ENCODE assay signal across 12 cellular contexts in the genomic region with DNA sequence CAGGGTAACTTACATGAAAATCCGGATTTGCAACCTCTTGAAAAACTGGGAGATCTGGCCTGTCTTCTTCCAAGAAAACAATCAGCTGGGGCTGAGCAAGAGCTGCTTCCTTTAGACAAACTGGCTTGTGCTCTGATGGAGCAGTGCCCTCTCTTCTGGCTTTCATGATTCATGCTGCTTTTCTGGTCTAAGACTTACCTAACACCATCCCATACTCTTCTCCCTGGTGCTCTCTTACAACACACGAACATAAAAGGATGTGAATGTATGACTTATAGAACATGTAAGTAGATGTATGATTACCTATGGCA. TPM values are rescaled to one million over a fixed set of nuclear protein-coding genes. Genes with fewer than 3 reads are reported as not detected.
DNase-seq lines count a peak whose midpoint lies in the region; ATAC-seq, FAIRE-seq and TF ChIP-seq lines count a peak whose summit lies in the region.
"Had no signal": no experiment of that assay in that cellular context is flagged by ENCODE, and none has a peak within 500 bp of the region (broad histone marks: within the 10 kb centered on the region; RNA-seq: fewer than 3 reads in every experiment).

No MANE protein-coding gene starts in this region.

- H3K9ac ChIP-seq in PC-3 (ENCODE audit: low read length) (no peak overlapping the region), trophoblast cell (ENCODE audit: low read length) (no peak overlapping the region), HepG2 (ENCODE audit: insufficient read depth, low read depth, low read length) (no peak overlapping the region)

- H3K4me1 ChIP-seq in PC-3 (ENCODE audit: insufficient read depth, low read length) (peaks cover 59% of the 10 kb centered on the region), trophoblast cell (ENCODE audit: control insufficient read depth in 1 of 2, insufficient read depth in 2 of 2, low read length in 2 of 2) (peaks cover 4 to 6% of the 10 kb centered on the region in 2 experiments), HepG2 (ENCODE audit: insufficient read depth, low read length) (peaks cover 51% of the 10 kb centered on the region)

- TF ChIP-seq CTCF in PC-3 (conservative IDR thresholded peaks at IDR 0.05; ENCODE audit: low read depth, low read length) = no peak
- TF ChIP-seq CTCF in HepG2 (CRISPR knock-in tag; IDR thresholded peaks at IDR 0.05) = no peak

- no peaks in the 10 kb centered on the region for H3K79me1 ChIP-seq in trophoblast cell (ENCODE audit: low read length)

- no peak overlapping the region for H3K23ac ChIP-seq in trophoblast cell (ENCODE audit: low read length)

- H3K14ac ChIP-seq in trophoblast cell (ENCODE audit: low read length) = no peak overlapping the region

- H3K36me3 ChIP-seq in PC-3 (ENCODE audit: low read depth, low read length) = no peaks in the 10 kb centered on the region
- H3K36me3 ChIP-seq in trophoblast cell (ENCODE audit: control insufficient read depth in 1 of 2, insufficient read depth in 2 of 2, low read length in 2 of 2) = no peaks in the 10 kb centered on the region
- no peaks in the 10 kb centered on the region; a peak in 1 of 5 replicates for H3K36me3 ChIP-seq in HepG2 (replicated peaks in 1 of 2; ENCODE audit: control insufficient read depth in 1 of 2, insufficient read depth in 2 of 2, low read length in 2 of 2)
- H3K36me3 ChIP-seq: ascending aorta, HAP-1, spleen had no signal

- no peak overlapping the region for H4K91ac ChIP-seq in trophoblast cell (ENCODE audit: low read depth, low read length)

- POLR2A ChIA-PET in PC-3 (lab: Charles Lee; ENCODE audit: unreplicated experiment) (interaction anchor here (0.7 kb wide), 1 partner anchor 31 kb away, joined by 3 read pairs; no protein-coding TSS in a partner anchor), HepG2 (lab: Yijun Ruan, JAX) (no interaction called here)

- no peak overlapping the region for H4K8ac ChIP-seq in trophoblast cell (ENCODE audit: low read depth, low read length)

- H3K4me3 ChIP-seq in PC-3 (ENCODE audit: low read length) (peak overlapping the region; percentile 8; the same call in 1 of the 2 replicates), trophoblast cell (ENCODE audit: low read depth, low read length) (no peak overlapping the region), HepG2 (replicated peaks in 1 of 3; ENCODE audit: insufficient read depth in 1 of 3, low read depth in 2 of 3, low read length in 3 of 3) (no peak overlapping the region)
- H3K4me3 ChIP-seq: ascending aorta, HAP-1, spleen had no signal

- no peak overlapping the region for H2AFZ ChIP-seq in PC-3 (ENCODE audit: low read length)
- no peak overlapping the region for H2AFZ ChIP-seq in trophoblast cell (ENCODE audit: insufficient read depth, low read length, poor library complexity)
- H2AFZ ChIP-seq in HepG2 (ENCODE audit: low read length) = no peak overlapping the region

- TF ChIP-seq RAD21 in HepG2 (CRISPR knock-in tag; IDR thresholded peaks at IDR 0.05) = no peak

- H4K12ac ChIP-seq in trophoblast cell (ENCODE audit: low read depth, low read length) = no peak overlapping the region

- peak; percentile 70 for ATAC-seq in PC-3
- ATAC-seq in esophagus mucosa = peak; percentile 99
- ATAC-seq in HG02840 (IDR thresholded peaks at IDR 0.05; ENCODE audit: low FRiP score, unreplicated experiment) = no peak
- no peak for ATAC-seq in HepG2

- BruUV-seq in PC-3 (replicated peaks; lab: Mats Ljungman, UMichigan) (no TSS peak), HepG2 (replicated peaks; lab: Mats Ljungman, UMichigan) (no TSS peak)

- WGBS in trophoblast cell (ENCODE audit: extremely low coverage, insufficient coverage, insufficient read length) = no CpG with 5 or more reads among the region's 2 CpGs
- WGBS in HepG2 (ENCODE audit: low lambda C conversion rate) = 85% methylated on average over 2 of the region's 2 CpGs

- CTCF ChIA-PET in PC-3 (lab: Charles Lee) = no interaction called here
- CTCF ChIA-PET in HepG2 (lab: Yijun Ruan, JAX; ENCODE audit: low intra/inter-chr PET ratio, low total read pairs) = no interaction called here

- no peaks in the 10 kb centered on the region for H3K9me2 ChIP-seq in PC-3 (replicated peaks; ENCODE audit: low read length)

- H3F3A ChIP-seq in PC-3 (ENCODE audit: low read length, unreplicated experiment) = peaks cover 13% of the 10 kb centered on the region

- no peak for TF ChIP-seq POLR2A in HepG2 (IDR thresholded peaks at IDR 0.05; ENCODE audit: insufficient read depth in 1 of 2, low read depth in 2 of 2, low read length in 2 of 2)

- H3K79me2 ChIP-seq in PC-3 (ENCODE audit: low read length) (peaks cover 100% of the 10 kb centered on the region), trophoblast cell (ENCODE audit: control insufficient read depth, insufficient read depth, low read length, poor library complexity) (peaks cover 4% of the 10 kb centered on the region), HepG2 (ENCODE audit: insufficient read depth, low read length) (peaks cover 94% of the 10 kb centered on the region)

- in situ Hi-C loops in HepG2 (cut with HindIII; ENCODE audit: extremely low pct_ligation_motif_present, low pct_unique_long_range_greater_than_20kb) = no loop called here

- no peak overlapping the region for H3K18ac ChIP-seq in trophoblast cell (ENCODE audit: low read length)

- no peak overlapping the region for H3K4ac ChIP-seq in trophoblast cell (ENCODE audit: low read depth, low read length)

- no peaks in the 10 kb centered on the region for H3K27me3 ChIP-seq in PC-3 (ENCODE audit: low read length)
- H3K27me3 ChIP-seq in trophoblast cell (ENCODE audit: insufficient read depth, low read length) = no peaks in the 10 kb centered on the region
- H3K27me3 ChIP-seq in HepG2 (ENCODE audit: control insufficient read depth in 1 of 2, insufficient read depth in 2 of 2, low read length in 2 of 2) = no peaks in the 10 kb centered on the region
- H3K27me3 ChIP-seq: ascending aorta had no signal

- no peak overlapping the region for H2BK12ac ChIP-seq in trophoblast cell (ENCODE audit: low read length)

- peak overlapping the region; percentile 47 for H3K27ac ChIP-seq in PC-3 (ENCODE audit: low read length)
- H3K27ac ChIP-seq in trophoblast cell (ENCODE audit: low read depth, low read length) = no peak overlapping the region
- H3K27ac ChIP-seq in HepG2 (ENCODE audit: extremely low read length, insufficient read depth, low read length) = no peak overlapping the region
- H3K27ac ChIP-seq: ascending aorta, spleen had no signal

- no peak overlapping the region for H2BK5ac ChIP-seq in trophoblast cell (ENCODE audit: low read depth, low read length, poor library complexity)

- H2BK120ac ChIP-seq in trophoblast cell (ENCODE audit: insufficient read depth, low read length, poor library complexity) = no peak overlapping the region

- FAIRE-seq in HepG2 (lab: Jason Lieb, UNC) = no peak

- H3K9me3 ChIP-seq in PC-3 (ENCODE audit: low read length) (no peaks in the 10 kb centered on the region), trophoblast cell (ENCODE audit: insufficient read depth, low read depth, low read length) (no peaks in the 10 kb centered on the region), HepG2 (ENCODE audit: low read length) (no peaks in the 10 kb centered on the region)
- H3K9me3 ChIP-seq: ascending aorta, HAP-1 had no signal

- H3K4me2 ChIP-seq in PC-3 (ENCODE audit: low read length) (peak overlapping the region; percentile 59), trophoblast cell (ENCODE audit: low read length) (no peak overlapping the region), HepG2 (ENCODE audit: low read depth, low read length) (no peak overlapping the region)

- DNase-seq in EH (ENCODE audit: low read depth) (peak; percentile 46), PC-3 (peak; percentile 98), trophoblast cell (peak; percentile 86 to 96), midbrain (lab: John Stamatoyannopoulos, UW) (no peak), 8988T (no peak), HepG2 (ENCODE audit: low spot score) (no peak)
- DNase-seq: KG1, spleen had no signal

- no peak overlapping the region for H2AK5ac ChIP-seq in trophoblast cell (ENCODE audit: low read length)

- TF ChIP-seq EP300 in HepG2 (IDR thresholded peaks at IDR 0.05; ENCODE audit: low read depth in 2 of 2, low read length in 2 of 2) (no peak), HepG2 (CRISPR knock-in tag; IDR thresholded peaks at IDR 0.05; ENCODE audit: borderline replicate concordance) (no peak)

- peaks cover 85% of the 10 kb centered on the region for H4K20me1 ChIP-seq in PC-3 (ENCODE audit: low read length)
- H4K20me1 ChIP-seq in HepG2 (ENCODE audit: insufficient read depth, low read length) = peaks cover 27% of the 10 kb centered on the region

- intact Hi-C loops in PC-3 (cut with micrococcal nuclease) = loop anchor here (1.0 kb wide), 1 partner anchor 122 kb away; no protein-coding TSS in a partner anchor
- intact Hi-C loops in HepG2 (cut with micrococcal nuclease; ENCODE audit: unreplicated experiment) = loop anchor here (10.0 kb wide), 1 partner anchor 118 kb away; no protein-coding TSS in a partner anchor

TF ChIP-seq in HepG2, 621 proteins besides CTCF, POLR2A, EP300 and RAD21 (continues in another document):
- TF ChIP-seq ATAD3A (CRISPR knock-in tag; IDR thresholded peaks at IDR 0.05) (no peak), MTF2 (CRISPR knock-in tag; IDR thresholded peaks at IDR 0.05; ENCODE audit: borderline replicate concordance) (no peak)

RNA-seq across cellular contexts. Expression of gene TJP1, which starts 9.9 kb away (rescaled TPM):
- total RNA-seq in PC-3 (2014; rRNA removed) (67.0 and 102 TPM in 2 replicates), esophagus mucosa (118 TPM), HepG2 (2016; rRNA removed; fragmentation: Illumina TruSeq; extraction: Trizol) (25.9 and 37.2 TPM in 2 replicates)
- polyA plus RNA-seq in trophoblast cell (2013) = 85.2 and 88.6 TPM in 2 replicates
- total RNA-seq in HepG2 (2016; cell fraction: cytosol; rRNA removed; fragmentation: Illumina TruSeq; extraction: Trizol; ENCODE audit: low read depth) = 16.0 and 19.2 TPM in 2 replicates
- 23.9 and 35.3 TPM in 2 replicates for total RNA-seq in HepG2 (2016; cell fraction: insoluble cytoplasmic fraction; rRNA removed; fragmentation: Illumina TruSeq; extraction: Trizol)
- 14.1 and 17.3 TPM in 2 replicates for total RNA-seq in HepG2 (2016; cell fraction: membrane; rRNA removed; fragmentation: Illumina TruSeq; extraction: Trizol)
- 32.5 and 44.1 TPM in 2 replicates for total RNA-seq in HepG2 (2016; cell fraction: nucleus; rRNA removed; fragmentation: Illumina TruSeq; extraction: Trizol)
- 24.7 and 27.1 TPM in 2 replicates for polyA plus RNA-seq in HepG2 (2011; rRNA removed)
- 13.9 and 20.4 TPM in 2 replicates for polyA plus RNA-seq in HepG2 (2011; cell fraction: cytosol; rRNA removed)
- polyA plus RNA-seq in HepG2 (2011; cell fraction: nucleus; rRNA removed) = 17.6 and 17.9 TPM in 2 replicates
- 20.7 and 23.9 TPM in 2 replicates for polyA plus RNA-seq in HepG2 (2012)
- polyA plus RNA-seq in HepG2 (2016; cell fraction: cytosol; fragmentation: Illumina TruSeq; extraction: Trizol; ENCODE audit: low read depth) = 0.76 and 0.90 TPM in 2 replicates
- polyA plus RNA-seq in HepG2 (2016; cell fraction: insoluble cytoplasmic fraction; fragmentation: Illumina TruSeq; extraction: Trizol; ENCODE audit: low read depth) = 33.8 and 36.8 TPM in 2 replicates
- polyA plus RNA-seq in HepG2 (2016; cell fraction: membrane; fragmentation: Illumina TruSeq; extraction: Trizol; ENCODE audit: low read depth) = 2.9 and 3.8 TPM in 2 replicates
- polyA plus RNA-seq in HepG2 (2016; cell fraction: nucleus; fragmentation: Illumina TruSeq; extraction: Trizol; ENCODE audit: insufficient read depth, low read depth) = 29.5 and 33.1 TPM in 2 replicates
- 27.9 and 33.8 TPM in 2 replicates for polyA minus RNA-seq in HepG2 (2011; rRNA and poly(A)+ RNA removed; ENCODE audit: low replicate concordance)
- polyA minus RNA-seq in HepG2 (2011; cell fraction: cytosol; rRNA and poly(A)+ RNA removed) = 24.0 and 34.0 TPM in 2 replicates
- 74.8 and 91.5 TPM in 2 replicates for polyA minus RNA-seq in HepG2 (2011; cell fraction: nucleus; rRNA and poly(A)+ RNA removed)

Comparison
In these comparisons a context has a peak if more than half of its experiments do, and no peak if none do; other contexts are left out.
1. DNase-seq: peak in EH (single experiment), PC-3 (single experiment) and trophoblast cell (2 of 2); none in midbrain (single experiment), 8988T (single experiment) and HepG2 (single experiment).
2. ATAC-seq: peak in PC-3 (single experiment) and esophagus mucosa (single experiment); none in HG02840 (single experiment) and HepG2 (single experiment).